In genomic region chr2:8640498-8640897, GRCh38 we compare ENCODE assay signal across 26 cellular contexts.
"Had no signal": no experiment of that assay in that cellular context is flagged by ENCODE, and none has a peak within 500 bp of the region (broad histone marks: within the 10 kb centered on the region; RNA-seq: fewer than 3 reads in every experiment).

No MANE protein-coding gene starts in this region.

- H3K4me2 ChIP-seq: SK-N-SH had no signal

- H3K9ac ChIP-seq: SK-N-SH had no signal

- H3K9me3 ChIP-seq: Peyer's patch, SJSA1, SK-N-SH had no signal

- H3K4me1 ChIP-seq: Peyer's patch had no signal

- ATAC-seq: activated CD8-positive, alpha-beta T cell treated with anti-CD3 and anti-CD28 coated beads for 36 hours; activated T-cell treated with anti-CD3 and anti-CD28 coated beads, Interleukin-2, amount 50 U/mL, for 72 hours; activated T-helper 17 cell treated with anti-CD3 and anti-CD28 coated beads, Interleukin-2, amount 50 U/mL, for 72 hours; PC-3 had no signal

- FAIRE-seq: K562, TTC549 had no signal

- H3K27me3 ChIP-seq: Peyer's patch, SJSA1 had no signal

- H3K4me3 ChIP-seq: K562, Peyer's patch, SJSA1 had no signal

- H3K36me3 ChIP-seq: Peyer's patch, SJSA1 had no signal

- DNase-seq: activated CD4-positive, alpha-beta T cell treated with anti-CD3 and anti-CD28 coated beads, Interleukin-2, amount 10 ng/mL, durations not matched to agents 24 days and 14 days; activated CD4-positive, alpha-beta T cell treated with anti-CD3 and anti-CD28 coated beads, Interleukin-2, amount 50 U/mL, for 4 hours; activated CD8-positive, alpha-beta T cell treated with anti-CD3 and anti-CD28 coated beads for 36 hours; activated effector memory CD4-positive, alpha-beta T cell treated with anti-CD3 and anti-CD28 coated beads, Interleukin-2, amount 50 U/mL, for 16 hours; activated naive CD4-positive, alpha-beta T cell; activated naive CD4-positive, alpha-beta T cell treated with anti-CD3 and anti-CD28 coated beads, Interleukin-2, amount 50 U/mL, for 16 hours; activated naive CD8-positive, alpha-beta T cell treated with anti-CD3 and anti-CD28 coated beads for 36 hours; activated T-cell treated with anti-CD3 and anti-CD28 coated beads, Interleukin-2, amount 50 U/mL, for 1 hour; activated T-cell treated with anti-CD3 and anti-CD28 coated beads, Interleukin-2, amount 50 U/mL, for 72 hours; amniotic stem cell; NCI-H1105 treated with DMSO at 0.1 percent for 48 hours; NCI-H1436; NCI-H1694; NCI-H1930; NCI-H2081 treated with DMSO at 0.1 percent for 48 hours; NCI-H345; NCI-H524 treated with DMSO at 0.1 percent for 48 hours; PC-3; Peyer's patch; RPMI8226; SHP77 treated with DMSO at 0.1 percent for 48 hours; SK-N-SH had no signal

- H3K27ac ChIP-seq: Peyer's patch, SJSA1 had no signal
